In the genomic region with DNA sequence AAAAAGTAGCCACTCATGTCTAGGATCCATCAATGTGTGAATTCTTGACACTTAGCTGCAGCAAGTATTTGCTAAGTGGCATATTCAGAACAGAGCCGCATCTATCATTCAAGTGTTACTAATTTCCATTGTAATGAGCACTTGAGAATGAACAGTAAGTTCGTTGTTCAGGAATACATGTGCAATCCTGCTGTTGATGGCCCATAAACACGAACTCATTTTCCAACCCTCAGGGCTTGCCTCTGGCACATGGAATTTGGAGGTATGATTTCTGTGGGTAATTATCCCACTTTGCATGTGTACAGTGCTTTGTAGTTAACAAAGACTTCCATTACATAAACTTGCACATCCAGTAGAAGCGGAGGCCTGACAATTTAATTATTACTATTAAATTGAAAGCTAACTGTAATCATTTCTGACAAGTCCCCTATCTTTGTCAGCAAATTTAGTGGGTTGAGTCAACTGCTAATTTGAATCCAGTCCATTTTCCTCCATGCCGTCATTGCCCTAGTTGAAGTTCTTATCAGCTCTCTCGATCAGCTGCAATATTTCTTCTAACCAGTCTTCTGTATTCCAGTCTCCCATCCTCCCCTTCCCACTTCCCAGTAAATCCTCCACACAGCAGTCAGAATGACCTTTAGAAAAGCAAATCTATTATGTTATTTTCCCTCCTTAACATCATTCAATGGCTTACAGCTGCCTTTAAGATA, we compare ENCODE assay signal across 26 cellular contexts.
DNase-seq lines count a peak whose midpoint lies in the region; ATAC-seq, FAIRE-seq and TF ChIP-seq lines count a peak whose summit lies in the region.
"Had no signal": no experiment of that assay in that cellular context is flagged by ENCODE, and none has a peak within 500 bp of the region (broad histone marks: within the 10 kb centered on the region; RNA-seq: fewer than 3 reads in every experiment).

No MANE protein-coding gene starts in this region.

- no peaks in the 10 kb centered on the region for H3K27me3 Mint-ChIP-seq in neural crest cell (ENCODE audit: low read depth)
- peaks cover 2% of the 10 kb centered on the region for H3K27me3 Mint-ChIP-seq in activated CD4-positive, alpha-beta T cell treated with anti-CD3 and anti-CD28 coated beads for 36 hours
- no peaks in the 10 kb centered on the region for H3K27me3 Mint-ChIP-seq in activated T-cell treated with anti-CD3 and anti-CD28 coated beads, Interleukin-2, amount 50 U/mL, for 24 hours
- H3K27me3 Mint-ChIP-seq: activated B cell treated with CpG ODN at 0.5 μM for 24 hours; activated CD4-positive, alpha-beta memory T cell treated with anti-CD3 and anti-CD28 coated beads for 36 hours; CD8-positive, alpha-beta memory T cell had no signal

- TF ChIP-seq CTCF in neural crest cell (conservative IDR thresholded peaks at IDR 0.05) = no peak

- CTCF ChIA-PET in activated CD4-positive, alpha-beta T cell treated with anti-CD3 and anti-CD28 coated beads for 36 hours (lab: Charles Lee) = no interaction called here

- intact Hi-C loops in activated CD4-positive, alpha-beta T cell treated with anti-CD3 and anti-CD28 coated beads for 36 hours (cut with DNase I, micrococcal nuclease) = no loop called here

- peak overlapping the region; percentile 54 for H3K27ac Mint-ChIP-seq in neural crest cell (ENCODE audit: unreplicated experiment)
- no peak overlapping the region for H3K27ac Mint-ChIP-seq in activated CD4-positive, alpha-beta T cell treated with anti-CD3 and anti-CD28 coated beads for 36 hours
- H3K27ac Mint-ChIP-seq in activated T-cell treated with anti-CD3 and anti-CD28 coated beads, Interleukin-2, amount 50 U/mL, for 24 hours = no peak overlapping the region
- H3K27ac Mint-ChIP-seq: activated B cell treated with CpG ODN at 0.5 μM for 24 hours; activated CD4-positive, alpha-beta memory T cell treated with anti-CD3 and anti-CD28 coated beads for 36 hours; CD8-positive, alpha-beta memory T cell had no signal

- FAIRE-seq in GM18507 (lab: Jason Lieb, UNC) = peak; percentile 24
- FAIRE-seq: GM12892 had no signal

- ATAC-seq in activated CD4-positive, alpha-beta T cell treated with anti-CD3 and anti-CD28 coated beads for 36 hours = no peak
- ATAC-seq: body of pancreas, gastrocnemius medialis had no signal

- peaks cover 3% of the 10 kb centered on the region for H3K9me3 Mint-ChIP-seq in neural crest cell
- no peaks in the 10 kb centered on the region for H3K9me3 Mint-ChIP-seq in activated CD4-positive, alpha-beta T cell treated with anti-CD3 and anti-CD28 coated beads for 36 hours (ENCODE audit: low read depth)
- H3K9me3 Mint-ChIP-seq in activated T-cell treated with anti-CD3 and anti-CD28 coated beads, Interleukin-2, amount 50 U/mL, for 24 hours = peaks cover 4% of the 10 kb centered on the region
- H3K9me3 Mint-ChIP-seq: activated CD4-positive, alpha-beta memory T cell treated with anti-CD3 and anti-CD28 coated beads for 36 hours had no signal

- no peak for DNase-seq in GM18507 (ENCODE audit: extremely low spot score, insufficient read length, low read depth)
- DNase-seq in NCI-H1417 (lab: John Stamatoyannopoulos, UW) = peak; percentile 33 to 99 (median 94)
- DNase-seq in SK-N-DZ (ENCODE audit: low spot score) = peak; percentile 52
- peak; percentile 20 for DNase-seq in neural crest cell (ENCODE audit: low read depth, low spot score)
- DNase-seq in stimulated activated CD4-positive, alpha-beta T cell treated with anti-CD3 and anti-CD28 coated beads, Interleukin-15, amount 100 ng/mL, for 24 hours = no peak
- no peak for DNase-seq in activated CD4-positive, alpha-beta T cell treated with anti-CD3 and anti-CD28 coated beads for 36 hours
- no peak for DNase-seq in HT-29 (ENCODE audit: low spot score)
- no peak for DNase-seq in activated T-cell treated with anti-CD3 and anti-CD28 coated beads, Interleukin-2, amount 50 U/mL, for 24 hours
- DNase-seq: activated B cell treated with CpG ODN at 0.5 μM for 24 hours; activated CD4-positive, alpha-beta memory T cell treated with anti-CD3 and anti-CD28 coated beads for 36 hours; activated effector memory CD4-positive, alpha-beta T cell treated with Interleukin-2 at 50 U/mL for 16 hours; body of pancreas; CD8-positive, alpha-beta memory T cell; DMS79 treated with DMSO at 0.1 percent for 48 hours; effector memory CD4-positive, alpha-beta T cell; gastrocnemius medialis; GM23248; islet precursor cell; Kasumi-1; NCI-H1092; NK-92 treated with Interleukin-12 subunit alpha and Interleukin-12 subunit beta, amount 100 ng/mL, for 24 hours; small intestine; stimulated activated CD4-positive, alpha-beta T cell treated with anti-CD3 and anti-CD28 coated beads, Interleukin-2, amount 100 ng/mL, for 48 hours; stimulated activated naive CD4-positive, alpha-beta T cell; T-helper 9 cell had no signal

- peaks cover 49% of the 10 kb centered on the region for H3K4me1 Mint-ChIP-seq in neural crest cell
- no peaks in the 10 kb centered on the region for H3K4me1 Mint-ChIP-seq in activated CD4-positive, alpha-beta T cell treated with anti-CD3 and anti-CD28 coated beads for 36 hours
- H3K4me1 Mint-ChIP-seq in activated T-cell treated with anti-CD3 and anti-CD28 coated beads, Interleukin-2, amount 50 U/mL, for 24 hours (ENCODE audit: low read depth) = no peaks in the 10 kb centered on the region
- H3K4me1 Mint-ChIP-seq: CD8-positive, alpha-beta memory T cell had no signal

- POLR2A ChIA-PET in activated CD4-positive, alpha-beta T cell treated with anti-CD3 and anti-CD28 coated beads for 36 hours (lab: Charles Lee) = no interaction called here

- H3K4me3 Mint-ChIP-seq in neural crest cell = no peak overlapping the region
- H3K4me3 Mint-ChIP-seq in activated CD4-positive, alpha-beta T cell treated with anti-CD3 and anti-CD28 coated beads for 36 hours = no peak overlapping the region
- H3K4me3 Mint-ChIP-seq in activated T-cell treated with anti-CD3 and anti-CD28 coated beads, Interleukin-2, amount 50 U/mL, for 24 hours = no peak overlapping the region
- H3K4me3 Mint-ChIP-seq: activated B cell treated with CpG ODN at 0.5 μM for 24 hours; activated CD4-positive, alpha-beta memory T cell treated with anti-CD3 and anti-CD28 coated beads for 36 hours; CD8-positive, alpha-beta memory T cell had no signal

- peaks cover 8% of the 10 kb centered on the region for H3K36me3 Mint-ChIP-seq in neural crest cell (ENCODE audit: low read depth)
- H3K36me3 Mint-ChIP-seq in activated CD4-positive, alpha-beta T cell treated with anti-CD3 and anti-CD28 coated beads for 36 hours (ENCODE audit: low read depth) = no peaks in the 10 kb centered on the region
- H3K36me3 Mint-ChIP-seq in activated T-cell treated with anti-CD3 and anti-CD28 coated beads, Interleukin-2, amount 50 U/mL, for 24 hours (ENCODE audit: low read depth) = no peaks in the 10 kb centered on the region
- H3K36me3 Mint-ChIP-seq: activated CD4-positive, alpha-beta memory T cell treated with anti-CD3 and anti-CD28 coated beads for 36 hours; CD8-positive, alpha-beta memory T cell had no signal

Comparison
In these comparisons a context has a peak if more than half of its experiments do, and no peak if none do; other contexts are left out.
1. DNase-seq: peak in NCI-H1417 (3 of 3), SK-N-DZ (single experiment) and neural crest cell (single experiment); none in GM18507 (single experiment), stimulated activated CD4-positive, alpha-beta T cell treated with anti-CD3 and anti-CD28 coated beads, Interleukin-15, amount 100 ng/mL, for 24 hours (single experiment), activated CD4-positive, alpha-beta T cell treated with anti-CD3 and anti-CD28 coated beads for 36 hours (single experiment), HT-29 (single experiment) and activated T-cell treated with anti-CD3 and anti-CD28 coated beads, Interleukin-2, amount 50 U/mL, for 24 hours (single experiment).